Comparison of ENCODE assay signal across 13 cellular contexts in genomic region chr4:26028133-26028792, GRCh38.
DNase-seq lines count a peak whose midpoint lies in the region; ATAC-seq lines count a peak whose summit lies in the region.
"Had no signal": no experiment of that assay in that cellular context is flagged by ENCODE, and none has a peak within 500 bp of the region (broad histone marks: within the 10 kb centered on the region; RNA-seq: fewer than 3 reads in every experiment).

No MANE protein-coding gene starts in this region.

- no peak overlapping the region for H3K27ac ChIP-seq in BLaER1
- no peak overlapping the region for H3K27ac ChIP-seq in GM23248

- no peaks in the 10 kb centered on the region for H3K9me2 ChIP-seq in GM23248 (ENCODE audit: insufficient read depth)

- H3K27me3 ChIP-seq in BLaER1, result no peaks in the 10 kb centered on the region
- H3K27me3 ChIP-seq in GM23248 (replicated peaks; ENCODE audit: insufficient read depth), result no peaks in the 10 kb centered on the region

- H3K9me3 Mint-ChIP-seq in activated naive CD8-positive, alpha-beta T cell treated with anti-CD3 and anti-CD28 coated beads, Interleukin-2, amount 10 ng/mL, durations not matched to agents 7 days and 5 days, result no peaks in the 10 kb centered on the region
- H3K9me3 Mint-ChIP-seq in activated CD4-positive, alpha-beta T cell treated with anti-CD3 and anti-CD28 coated beads, Interleukin-2, amount 10 ng/mL, durations not matched to agents 7 days and 5 days, result no peaks in the 10 kb centered on the region

- WGBS in GM23248 (ENCODE audit: low coverage in 1 of 2, low lambda C conversion rate in 2 of 2, missing lambda C conversion rate in 2 of 2), 2 experiments, result 84 to 92% methylated on average over 15 to 22 of the region's 22 CpGs

- H3K36me3 Mint-ChIP-seq in activated naive CD8-positive, alpha-beta T cell treated with anti-CD3 and anti-CD28 coated beads, Interleukin-2, amount 10 ng/mL, durations not matched to agents 7 days and 5 days, result no peaks in the 10 kb centered on the region
- no peaks in the 10 kb centered on the region for H3K36me3 Mint-ChIP-seq in activated CD4-positive, alpha-beta T cell treated with anti-CD3 and anti-CD28 coated beads, Interleukin-2, amount 10 ng/mL, durations not matched to agents 7 days and 5 days (ENCODE audit: low read depth)

- H3K9me3 ChIP-seq in BLaER1, result no peaks in the 10 kb centered on the region
- no peaks in the 10 kb centered on the region for H3K9me3 ChIP-seq in GM23248 (ENCODE audit: low read depth)
- no peaks in the 10 kb centered on the region for H3K9me3 ChIP-seq in iPS-18c (ENCODE audit: control insufficient read depth, insufficient read depth, low read length)

- H3K4me3 ChIP-seq in BLaER1 (0 out of 2 replicates have a peak overlapping the region, but pooled peaks have one; percentile 49), GM23248 (no peak overlapping the region), iPS-18c (ENCODE audit: insufficient read depth, low read depth, low read length) (peak overlapping the region; percentile 39; the same call in 1 of the 2 replicates)

- H3K27ac Mint-ChIP-seq in activated naive CD8-positive, alpha-beta T cell treated with anti-CD3 and anti-CD28 coated beads, Interleukin-2, amount 10 ng/mL, durations not matched to agents 7 days and 5 days, result no peak overlapping the region
- H3K27ac Mint-ChIP-seq in activated CD4-positive, alpha-beta T cell treated with anti-CD3 and anti-CD28 coated beads, Interleukin-2, amount 10 ng/mL, durations not matched to agents 7 days and 5 days, result no peak overlapping the region

- in situ Hi-C loops in GM23248 (cut with MboI), result loop anchor here (25.0 kb wide), 1 partner anchor 384 kb away; no protein-coding TSS in a partner anchor

- H3K79me2 ChIP-seq in GM23248 (ENCODE audit: insufficient read depth), result no peaks in the 10 kb centered on the region

- H3K4me3 Mint-ChIP-seq in activated naive CD8-positive, alpha-beta T cell treated with anti-CD3 and anti-CD28 coated beads, Interleukin-2, amount 10 ng/mL, durations not matched to agents 7 days and 5 days, result peak overlapping the region; percentile 8
- no peak overlapping the region for H3K4me3 Mint-ChIP-seq in activated CD4-positive, alpha-beta T cell treated with anti-CD3 and anti-CD28 coated beads, Interleukin-2, amount 10 ng/mL, durations not matched to agents 7 days and 5 days

- no peaks in the 10 kb centered on the region for H3K36me3 ChIP-seq in BLaER1
- no peaks in the 10 kb centered on the region for H3K36me3 ChIP-seq in GM23248 (ENCODE audit: low read depth)
- H3K36me3 ChIP-seq: heart left ventricle had no signal

- POLR2A ChIA-PET in activated naive CD8-positive, alpha-beta T cell treated with anti-CD3 and anti-CD28 coated beads, Interleukin-2, amount 10 ng/mL, durations not matched to agents 7 days and 5 days (lab: Charles Lee), result no interaction called here
- POLR2A ChIA-PET in activated CD4-positive, alpha-beta T cell treated with anti-CD3 and anti-CD28 coated beads, Interleukin-2, amount 10 ng/mL, durations not matched to agents 7 days and 5 days (lab: Charles Lee), result no interaction called here

- peaks cover 33% of the 10 kb centered on the region for H3K4me1 ChIP-seq in BLaER1
- peaks cover 30% of the 10 kb centered on the region for H3K4me1 ChIP-seq in GM23248 (ENCODE audit: insufficient read depth)

- peak overlapping the region; percentile 55; the same call in 1 of the 2 replicates for H2AFZ ChIP-seq in GM23248

- no peaks in the 10 kb centered on the region for H4K20me1 ChIP-seq in BLaER1
- H4K20me1 ChIP-seq in GM23248 (ENCODE audit: insufficient read depth), result no peaks in the 10 kb centered on the region

- H3K9ac ChIP-seq in BLaER1, result peak overlapping the region; percentile 40; the same call in 1 of the 2 replicates
- H3K9ac ChIP-seq in GM23248, result peak overlapping the region; percentile 16; the same call in 1 of the 2 replicates

- CTCF ChIA-PET in activated CD4-positive, alpha-beta T cell treated with anti-CD3 and anti-CD28 coated beads, Interleukin-2, amount 10 ng/mL, durations not matched to agents 7 days and 5 days (lab: Charles Lee), result interaction anchor here (0.6 to 2.2 kb wide), 6 partner anchors 39 to 991 kb away, joined by 3 to 11 read pairs (median 4); no protein-coding TSS in a partner anchor

- H3F3A ChIP-seq in GM23248 (ENCODE audit: insufficient read depth), result peaks cover 25% of the 10 kb centered on the region

- no peak for DNase-seq in GM23248
- DNase-seq in activated naive CD8-positive, alpha-beta T cell treated with anti-CD3 and anti-CD28 coated beads, Interleukin-2, amount 10 ng/mL, durations not matched to agents 7 days and 5 days, result no peak
- no peak for DNase-seq in DMS114 treated with DMSO at 0.1 percent for 48 hours (lab: John Stamatoyannopoulos, UW; ENCODE audit: unreplicated experiment)
- no peak for DNase-seq in C1 segment of cervical spinal cord (lab: John Stamatoyannopoulos, UW)
- DNase-seq in NOMO-1 treated with DMSO at 0.1 percent for 48 hours (lab: John Stamatoyannopoulos, UW; ENCODE audit: unreplicated experiment), result no peak
- no peak for DNase-seq in activated CD4-positive, alpha-beta T cell treated with anti-CD3 and anti-CD28 coated beads, Interleukin-2, amount 10 ng/mL, durations not matched to agents 7 days and 5 days
- DNase-seq: effector CD8-positive, alpha-beta T cell; KBM-7; NCI-H1105 treated with DMSO at 0.1 percent for 48 hours; NCI-H2171 treated with DMSO at 0.1 percent for 48 hours had no signal

- H3K4me1 Mint-ChIP-seq in activated naive CD8-positive, alpha-beta T cell treated with anti-CD3 and anti-CD28 coated beads, Interleukin-2, amount 10 ng/mL, durations not matched to agents 7 days and 5 days, result peaks cover 5% of the 10 kb centered on the region
- H3K4me1 Mint-ChIP-seq in activated CD4-positive, alpha-beta T cell treated with anti-CD3 and anti-CD28 coated beads, Interleukin-2, amount 10 ng/mL, durations not matched to agents 7 days and 5 days, result peaks cover 11% of the 10 kb centered on the region

- ATAC-seq in activated naive CD8-positive, alpha-beta T cell treated with anti-CD3 and anti-CD28 coated beads, Interleukin-2, amount 10 ng/mL, durations not matched to agents 7 days and 5 days (ENCODE audit: low read depth), result no peak

- peaks cover 9% of the 10 kb centered on the region for H3K27me3 Mint-ChIP-seq in activated naive CD8-positive, alpha-beta T cell treated with anti-CD3 and anti-CD28 coated beads, Interleukin-2, amount 10 ng/mL, durations not matched to agents 7 days and 5 days
- H3K27me3 Mint-ChIP-seq in activated CD4-positive, alpha-beta T cell treated with anti-CD3 and anti-CD28 coated beads, Interleukin-2, amount 10 ng/mL, durations not matched to agents 7 days and 5 days, result peaks cover 5% of the 10 kb centered on the region

- H3K4me2 ChIP-seq in BLaER1 (peak overlapping the region; percentile 80), GM23248 (ENCODE audit: unreplicated experiment) (no peak overlapping the region)
